Comparison of ENCODE assay signal across 1 cellular context in the genomic region with DNA sequence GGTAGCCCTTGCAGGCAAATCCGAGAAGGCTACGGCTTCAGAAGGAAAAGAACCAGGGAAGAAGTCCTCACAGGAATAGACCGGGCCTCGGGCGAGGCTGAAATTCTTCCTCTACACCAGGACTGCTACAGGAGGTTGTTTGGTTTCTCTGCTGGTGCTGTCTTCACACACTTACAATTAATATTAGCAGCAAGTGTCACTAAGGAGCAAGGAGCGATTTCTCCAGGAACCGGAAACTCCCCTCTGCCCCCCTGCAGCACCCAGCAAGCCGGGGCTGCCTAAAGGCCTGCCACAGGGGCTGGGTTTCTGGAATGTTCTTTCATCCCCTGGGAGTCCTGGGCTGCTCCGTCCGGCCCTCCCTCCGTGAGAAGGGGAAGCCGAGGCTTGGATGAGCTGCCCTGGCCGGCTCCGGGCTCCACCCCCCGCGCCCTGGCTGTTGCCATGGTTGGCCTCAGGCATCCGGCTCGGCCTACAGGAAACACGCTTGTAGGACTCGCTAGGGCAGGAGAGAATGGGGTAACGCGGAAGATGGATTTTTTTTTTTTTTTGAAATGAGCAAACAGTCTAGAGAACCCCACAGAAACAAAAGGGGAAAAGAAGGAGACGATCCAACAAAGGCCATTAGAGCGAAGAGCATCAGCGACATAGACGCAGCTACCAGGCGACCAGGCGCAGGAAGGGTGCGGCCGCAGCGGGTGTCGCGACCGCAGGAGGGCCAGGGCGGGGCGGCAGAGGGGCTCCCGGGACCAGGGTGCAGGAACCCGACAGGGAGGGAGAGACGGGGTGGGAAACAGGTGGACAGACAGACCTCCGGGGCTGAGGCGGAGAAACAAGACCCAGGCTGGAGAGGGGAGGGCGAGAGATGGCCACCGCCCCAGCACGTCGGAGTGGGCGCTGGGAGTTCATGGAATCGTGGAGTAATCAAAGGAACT.
TF ChIP-seq lines count a peak whose summit lies in the region.

No MANE protein-coding gene starts in this region.

TF ChIP-seq in SK-N-SH treated with all-trans-retinoic acid at 6 μM for 48 hours, 23 proteins besides CTCF, POLR2A, EP300 and RAD21 (continued from another document):
- TF ChIP-seq, protein P1, sequence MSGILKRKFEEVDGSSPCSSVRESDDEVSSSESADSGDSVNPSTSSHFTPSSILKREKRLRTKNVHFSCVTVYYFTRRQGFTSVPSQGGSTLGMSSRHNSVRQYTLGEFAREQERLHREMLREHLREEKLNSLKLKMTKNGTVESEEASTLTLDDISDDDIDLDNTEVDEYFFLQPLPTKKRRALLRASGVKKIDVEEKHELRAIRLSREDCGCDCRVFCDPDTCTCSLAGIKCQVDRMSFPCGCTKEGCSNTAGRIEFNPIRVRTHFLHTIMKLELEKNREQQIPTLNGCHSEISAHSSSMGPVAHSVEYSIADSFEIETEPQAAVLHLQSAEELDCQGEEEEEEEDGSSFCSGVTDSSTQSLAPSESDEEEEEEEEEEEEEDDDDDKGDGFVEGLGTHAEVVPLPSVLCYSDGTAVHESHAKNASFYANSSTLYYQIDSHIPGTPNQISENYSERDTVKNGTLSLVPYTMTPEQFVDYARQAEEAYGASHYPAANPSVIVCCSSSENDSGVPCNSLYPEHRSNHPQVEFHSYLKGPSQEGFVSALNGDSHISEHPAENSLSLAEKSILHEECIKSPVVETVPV (CRISPR knock-in tag; IDR thresholded peaks at IDR 0.05) = no peak
- TF ChIP-seq ZNF70 (CRISPR knock-in tag; IDR thresholded peaks at IDR 0.05) = no peak
- no peak for TF ChIP-seq TCF4 (CRISPR knock-in tag; IDR thresholded peaks at IDR 0.05; ENCODE audit: borderline replicate concordance)
- TF ChIP-seq ISL1 (CRISPR knock-in tag; IDR thresholded peaks at IDR 0.05) = no peak
TF ChIP-seq in SK-N-SH treated with all-trans-retinoic acid at 6 μM for 48 hours: peak in this region for 0.
